ENCODE assay signal across 19 cellular contexts in genomic region chr2:8641516-8641915, GRCh38. TPM values are rescaled to one million over a fixed set of nuclear protein-coding genes. Genes with fewer than 3 reads are reported as not detected.
DNase-seq lines count a peak whose midpoint lies in the region; ATAC-seq, FAIRE-seq and TF ChIP-seq lines count a peak whose summit lies in the region.
"Had no signal": no experiment of that assay in that cellular context is flagged by ENCODE, and none has a peak within 500 bp of the region (broad histone marks: within the 10 kb centered on the region; RNA-seq: fewer than 3 reads in every experiment).

No MANE protein-coding gene starts in this region.

- POLR2A ChIA-PET in K562 (lab: Yijun Ruan, JAX) = interaction anchor here (0.6 to 2.4 kb wide), 3 partner anchors 8 to 25 kb away, joined by 3 to 6 read pairs (median 3); no protein-coding TSS in a partner anchor

- H3K9ac ChIP-seq in GM23248 (no peak overlapping the region), K562 (ENCODE audit: insufficient read depth in 1 of 2, low read depth in 2 of 2, low read length in 2 of 2) (no peak overlapping the region), iPS-18a (ENCODE audit: low read length) (no peak overlapping the region)
- H3K9ac ChIP-seq: BLaER1 treated with 17β-estradiol and CSF1 and Interleukin-3, amounts not matched to agents 10 nM and 100 nM had no signal

- BruUV-seq in K562 (replicated peaks; lab: Mats Ljungman, UMichigan) = no TSS peak

- H3K9me2 ChIP-seq in GM23248 (ENCODE audit: insufficient read depth) = no peaks in the 10 kb centered on the region

- H3F3A ChIP-seq in GM23248 (ENCODE audit: insufficient read depth) = no peaks in the 10 kb centered on the region

- H3K4me2 ChIP-seq in GM23248 (ENCODE audit: unreplicated experiment) = no peak overlapping the region
- H3K4me2 ChIP-seq in K562 (ENCODE audit: insufficient read depth, low read length) = no peak overlapping the region
- H3K4me2 ChIP-seq in osteoblast (ENCODE audit: insufficient read depth, low read length) = no peak overlapping the region
- H3K4me2 ChIP-seq: A549; BLaER1 treated with 17β-estradiol and CSF1 and Interleukin-3, amounts not matched to agents 10 nM and 100 nM had no signal

- H4K20me1 ChIP-seq in GM23248 (ENCODE audit: insufficient read depth) = no peaks in the 10 kb centered on the region
- no peaks in the 10 kb centered on the region for H4K20me1 ChIP-seq in K562 (replicated peaks; ENCODE audit: control insufficient read depth, insufficient read depth, low read length)
- no peaks in the 10 kb centered on the region for H4K20me1 ChIP-seq in osteoblast (ENCODE audit: insufficient read depth, low read length)
- H4K20me1 ChIP-seq: BLaER1 treated with 17β-estradiol and CSF1 and Interleukin-3, amounts not matched to agents 10 nM and 100 nM had no signal

- intact Hi-C loops in K562 (cut with micrococcal nuclease) (no loop called here), ovary (cut with DNase I) (no loop called here)

- H3K79me2 ChIP-seq in GM23248 (ENCODE audit: insufficient read depth) (no peaks in the 10 kb centered on the region), K562 (ENCODE audit: control insufficient read depth, insufficient read depth, low read length) (no peaks in the 10 kb centered on the region), osteoblast (ENCODE audit: insufficient read depth, low read length) (no peaks in the 10 kb centered on the region)

- no peaks in the 10 kb centered on the region for H3K27me3 ChIP-seq in GM23248 (replicated peaks; ENCODE audit: insufficient read depth)
- H3K27me3 ChIP-seq in K562 (ENCODE audit: control insufficient read depth in 2 of 2, insufficient read depth in 2 of 2, low read length in 2 of 2) = peaks cover 33 to 47% of the 10 kb centered on the region in 2 experiments; a peak in 4 of 5 replicates
- peaks cover 32% of the 10 kb centered on the region for H3K27me3 ChIP-seq in iPS-18a (ENCODE audit: control insufficient read depth, insufficient read depth, low read length)
- H3K27me3 ChIP-seq in osteoblast (ENCODE audit: insufficient read depth, low read length) = no peaks in the 10 kb centered on the region
- H3K27me3 ChIP-seq in ovary = no peaks in the 10 kb centered on the region
- H3K27me3 ChIP-seq: BLaER1 treated with 17β-estradiol and CSF1 and Interleukin-3, amounts not matched to agents 10 nM and 100 nM; Peyer's patch had no signal

- H3K27ac ChIP-seq in GM23248 (no peak overlapping the region), K562 (ENCODE audit: extremely low read depth, low read depth, low read length) (no peak overlapping the region), iPS-18a (ENCODE audit: low read length) (no peak overlapping the region), osteoblast (ENCODE audit: low read depth, low read length) (no peak overlapping the region), ovary (no peak overlapping the region)
- H3K27ac ChIP-seq: BLaER1 treated with 17β-estradiol and CSF1 and Interleukin-3, amounts not matched to agents 10 nM and 100 nM; Peyer's patch had no signal

- peaks cover 3% of the 10 kb centered on the region for H3K9me1 ChIP-seq in K562 (ENCODE audit: control insufficient read depth, insufficient read depth, low read length)

- TF ChIP-seq RAD21 in K562 (CRISPR knock-in tag; conservative IDR thresholded peaks at IDR 0.05 in 1 of 2, IDR thresholded peaks at IDR 0.05 in 1 of 2) = no peak

- TF ChIP-seq POLR2A in K562 (conservative IDR thresholded peaks at IDR 0.05) (no peak), ovary (IDR thresholded peaks at IDR 0.05) (no peak)

- 39 to 42% methylated on average over 14 of the region's 14 CpGs for WGBS in GM23248 (ENCODE audit: low coverage in 1 of 2, low lambda C conversion rate in 2 of 2, missing lambda C conversion rate in 2 of 2), 2 experiments
- 61% methylated on average over 13 of the region's 14 CpGs for WGBS in K562 (ENCODE audit: insufficient coverage, low coverage, missing lambda C conversion rate)
- 91 to 97% (median 96%) methylated on average over 14 of the region's 14 CpGs for WGBS in ovary, 3 donors

- DNase-seq in GM23248 (no peak), K562 (ENCODE audit: extremely low read depth in 1 of 4, low spot score in 3 of 4) (no peak), osteoblast (ENCODE audit: insufficient read length, low spot score, missing footprints) (peak; percentile 18), NCI-H1092 treated with DMSO at 0.1 percent for 48 hours (lab: John Stamatoyannopoulos, UW) (no peak), SHP77 treated with DMSO at 0.1 percent for 48 hours (lab: John Stamatoyannopoulos, UW) (no peak), ovary (no peak)
- DNase-seq in activated naive CD4-positive, alpha-beta T cell treated with anti-CD3 and anti-CD28 coated beads, Interleukin-2, amount 50 U/mL, for 16 hours = no peak
- DNase-seq: CD8-positive, alpha-beta memory T cell; KG1; NCI-H1694 treated with DMSO at 0.1 percent for 48 hours; NCI-H510A; NCI-H748 treated with DMSO at 0.1 percent for 48 hours; NK-92 treated with Interleukin-12 subunit alpha and Interleukin-12 subunit beta, amount 100 ng/mL, for 24 hours had no signal

- no peak overlapping the region for H3K4me3 ChIP-seq in GM23248
- H3K4me3 ChIP-seq in K562 = no peak overlapping the region
- peak overlapping the region; percentile 16 for H3K4me3 ChIP-seq in iPS-18a (ENCODE audit: low read length)
- no peak overlapping the region for H3K4me3 ChIP-seq in osteoblast (ENCODE audit: insufficient read depth, low read length)
- no peak overlapping the region for H3K4me3 ChIP-seq in ovary
- H3K4me3 ChIP-seq: A549; BLaER1 treated with 17β-estradiol and CSF1 and Interleukin-3, amounts not matched to agents 10 nM and 100 nM; HAP-1; Peyer's patch had no signal

- FAIRE-seq in K562 (lab: Jason Lieb, UNC) = no peak
- FAIRE-seq: A549, HepG2 had no signal

- TF ChIP-seq EP300 in K562 (IDR thresholded peaks at IDR 0.05; ENCODE audit: low read length) = no peak
- TF ChIP-seq EP300 in ovary (IDR thresholded peaks at IDR 0.05) = no peak

- in situ Hi-C loops in GM23248 (cut with MboI) (no loop called here), K562 (cut with MboI) (no loop called here)

- CTCF ChIA-PET in K562 (lab: Yijun Ruan, JAX; ENCODE audit: low intra/inter-chr PET ratio) = no interaction called here

- TF ChIP-seq CTCF in K562 (IDR thresholded peaks at IDR 0.05 in 2 of 3, conservative IDR thresholded peaks at IDR 0.05 in 1 of 3; ENCODE audit: insufficient read depth in 2 of 3, low read depth in 1 of 3, low read length in 3 of 3) (no peak), osteoblast (IDR thresholded peaks at IDR 0.05; ENCODE audit: extremely low read depth, low read depth, low read length) (no peak), ovary (IDR thresholded peaks at IDR 0.05) (no peak)

- H3K9me3 ChIP-seq in GM23248 (ENCODE audit: low read depth) (no peaks in the 10 kb centered on the region), K562 (replicated peaks; ENCODE audit: control insufficient read depth, insufficient read depth, low read depth, low read length) (no peaks in the 10 kb centered on the region), iPS-18a (ENCODE audit: control insufficient read depth, low read depth, low read length) (no peaks in the 10 kb centered on the region), osteoblast (ENCODE audit: low read depth, low read length) (no peaks in the 10 kb centered on the region), ovary (no peaks in the 10 kb centered on the region)
- H3K9me3 ChIP-seq: A549, HAP-1, Peyer's patch had no signal

- H2AFZ ChIP-seq in GM23248 (peak overlapping the region; percentile 45), K562 (ENCODE audit: low read depth, low read length) (peak overlapping the region; percentile 31; the same call in 1 of the 2 replicates), osteoblast (ENCODE audit: low read length) (no peak overlapping the region)

- H3K36me3 ChIP-seq in GM23248 (ENCODE audit: low read depth) = no peaks in the 10 kb centered on the region
- H3K36me3 ChIP-seq in K562 (ENCODE audit: control insufficient read depth, insufficient read depth, low read length) = no peaks in the 10 kb centered on the region
- no peaks in the 10 kb centered on the region for H3K36me3 ChIP-seq in iPS-18a (ENCODE audit: control insufficient read depth, low read depth, low read length)
- no peaks in the 10 kb centered on the region for H3K36me3 ChIP-seq in osteoblast (ENCODE audit: insufficient read depth, low read length)
- no peaks in the 10 kb centered on the region for H3K36me3 ChIP-seq in ovary
- H3K36me3 ChIP-seq: BLaER1 treated with 17β-estradiol and CSF1 and Interleukin-3, amounts not matched to agents 10 nM and 100 nM; HAP-1; Peyer's patch had no signal

- no peak for ATAC-seq in K562
- ATAC-seq: A549, HepG2 had no signal

- H3K4me1 ChIP-seq in GM23248 (ENCODE audit: insufficient read depth) (peaks cover 9% of the 10 kb centered on the region), K562 (replicated peaks in 1 of 2; ENCODE audit: control insufficient read depth in 2 of 2, insufficient read depth in 2 of 2, low read length in 2 of 2) (peaks cover 3 to 16% of the 10 kb centered on the region in 2 experiments; a peak in 3 of 5 replicates), iPS-18a (ENCODE audit: control insufficient read depth, low read depth, low read length) (peaks cover 51% of the 10 kb centered on the region), osteoblast (ENCODE audit: insufficient read depth, low read length) (peaks cover 6% of the 10 kb centered on the region), ovary (ENCODE audit: insufficient read depth) (peaks cover 4% of the 10 kb centered on the region)
- H3K4me1 ChIP-seq: Peyer's patch had no signal

RNA-seq across cellular contexts. Expression of gene ID2, which starts 40.3 kb away (rescaled TPM):
- total RNA-seq in GM23248 (2014; rRNA removed; shearing (Covaris generic)) = 548 and 668 TPM in 2 replicates
- 468 and 478 TPM in 2 replicates for polyA plus RNA-seq in GM23248 (2016; fragmentation: Nextera tagmentation; extraction: Ambion mirVana)
- total RNA-seq in K562 (2011; cell fraction: chromatin; rRNA removed; ENCODE audit: low replicate concordance) = 13.4 and 28.3 TPM in 2 replicates
- total RNA-seq in K562 (2011; cell fraction: nucleolus; rRNA removed) = 27.2 and 33.5 TPM in 2 replicates
- 24.2 and 26.6 TPM in 2 replicates for total RNA-seq in K562 (2011; cell fraction: nucleoplasm; rRNA removed)
- 11.3 and 16.6 TPM in 2 replicates for total RNA-seq in K562 (2014; rRNA removed)
- total RNA-seq in K562 (2014; rRNA removed; fragmentation: Illumina TruSeq; extraction: Trizol) = 9.3 and 11.0 TPM in 2 replicates
- 6.2 and 8.0 TPM in 2 replicates for total RNA-seq in K562 (2015; rRNA removed; fragmentation: Illumina TruSeq; extraction: Trizol)
- 8.3 and 11.1 TPM in 2 replicates for total RNA-seq in K562 (2021)
- 16.7 and 29.0 TPM in 2 replicates for polyA plus RNA-seq in K562 (2011; rRNA removed)
- 22.2 and 66.4 TPM in 2 replicates for polyA plus RNA-seq in K562 (2011; cell fraction: cytosol; rRNA removed)
- 29.5 and 79.3 TPM in 2 replicates for polyA plus RNA-seq in K562 (2011; cell fraction: nucleus; rRNA removed)
- 20.6 and 22.3 TPM in 2 replicates for polyA plus RNA-seq in K562 (2012)
- polyA plus RNA-seq in K562 (2014; fragmentation: Illumina TruSeq; extraction: Trizol) = 14.9 and 20.5 TPM in 2 replicates
- polyA plus RNA-seq in K562 (2014; fragmentation: Nextera tagmentation; extraction: Ambion mirVana) = 10 to 100 TPM; 17.4 to 23.1 TPM
- 28.8 and 35.7 TPM in 2 replicates for polyA plus RNA-seq in K562 (2014; rRNA removed)
- polyA minus RNA-seq in K562 (2011; rRNA and poly(A)+ RNA removed) = 8.8 and 21.6 TPM in 2 replicates
- 6.0 and 9.3 TPM in 2 replicates for polyA minus RNA-seq in K562 (2011; cell fraction: cytosol; rRNA and poly(A)+ RNA removed)
- polyA minus RNA-seq in K562 (2011; cell fraction: nucleus; rRNA and poly(A)+ RNA removed) = 38.2 and 39.5 TPM in 2 replicates
- total RNA-seq in osteoblast = 139 and 168 TPM in 2 replicates
- total RNA-seq in ovary = 100 to 1,000 TPM in 5 of 7 donors, 10 to 100 TPM in 2; 68.5 to 897 (median 168) TPM
- polyA plus RNA-seq in ovary = 100 to 1,000 TPM; 111 to 315 TPM
